13 cellular contexts compared by ENCODE assay signal in the genomic region with DNA sequence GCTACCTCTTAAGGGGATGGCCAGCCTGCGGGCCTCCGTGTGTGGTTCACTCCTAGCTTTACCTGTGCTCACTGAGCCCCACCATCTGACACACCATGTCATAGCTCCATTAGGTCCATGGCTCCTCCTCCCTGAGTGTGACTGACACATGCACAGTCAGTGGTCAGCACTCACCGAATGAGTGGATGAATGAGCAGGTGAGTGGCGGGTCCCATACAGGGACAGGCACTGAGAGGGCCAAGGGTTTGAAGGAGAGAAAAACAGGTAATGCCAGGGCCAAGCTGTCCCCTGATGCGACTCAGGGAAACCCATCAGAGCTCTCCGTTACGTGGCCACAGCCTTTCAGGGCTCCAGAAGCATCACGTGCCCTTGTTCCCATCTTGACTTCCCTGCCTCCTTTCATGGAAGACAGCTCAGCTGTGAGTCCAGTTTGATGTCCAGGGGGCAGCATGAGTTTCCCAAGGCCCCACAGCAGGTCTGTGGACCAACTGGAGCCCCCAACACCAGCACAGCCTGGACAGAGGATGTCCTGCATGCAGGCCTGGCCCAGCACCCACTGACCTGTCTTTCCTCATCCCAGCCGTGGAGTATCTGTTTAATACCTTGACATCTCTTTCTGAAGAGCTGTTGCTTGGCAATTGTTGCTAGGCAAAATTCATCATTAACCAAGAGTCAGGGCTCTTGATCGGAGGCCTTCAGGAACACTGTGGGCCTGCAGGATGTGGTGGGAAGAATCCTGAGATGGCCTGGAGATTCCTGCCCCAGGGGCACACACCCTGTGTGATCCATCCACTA.
"Had no signal": no experiment of that assay in that cellular context is flagged by ENCODE, and none has a peak within 500 bp of the region (broad histone marks: within the 10 kb centered on the region; RNA-seq: fewer than 3 reads in every experiment).

No MANE protein-coding gene starts in this region.

- ATAC-seq: activated T-cell treated with anti-CD3 and anti-CD28 coated beads, Interleukin-2, amount 50 U/mL, for 4 hours; effector memory CD8-positive, alpha-beta T cell; gastrocnemius medialis; stimulated activated effector memory CD8-positive, alpha-beta T cell treated with anti-CD3 and anti-CD28 coated beads, Interleukin-12 subunit alpha, Interleukin-12 subunit beta, amount 100 ng/mL, for 72 hours; T-cell had no signal

- H3K27ac ChIP-seq: epithelial cell of prostate, hepatocyte, tibial nerve had no signal

- H3K4me3 ChIP-seq: gastrocnemius medialis, hepatocyte, tibial nerve had no signal

- H3K4me1 ChIP-seq: gastrocnemius medialis, tibial nerve had no signal

- H3K79me2 ChIP-seq: hepatocyte had no signal

- DNase-seq: activated CD4-positive, alpha-beta memory T cell treated with anti-CD3 and anti-CD28 coated beads for 36 hours; activated CD4-positive, alpha-beta T cell treated with anti-CD3 and anti-CD28 coated beads for 1 hour; activated T-cell treated with anti-CD3 and anti-CD28 coated beads, Interleukin-2, amount 50 U/mL, for 4 hours; effector memory CD8-positive, alpha-beta T cell; gastrocnemius medialis; kidney glomerular epithelial cell; naive B cell; T-cell; T1000 had no signal

- H2AFZ ChIP-seq: hepatocyte had no signal

- H3K27me3 ChIP-seq: gastrocnemius medialis, hepatocyte, tibial nerve had no signal

- H3K36me3 ChIP-seq: gastrocnemius medialis, tibial nerve had no signal

- H3K4me2 ChIP-seq: hepatocyte had no signal

- H3K9me3 ChIP-seq: gastrocnemius medialis, tibial nerve had no signal
